8 cellular contexts compared by ENCODE assay signal in genomic region chr15:29270169-29270955, GRCh38. TPM values are rescaled to one million over a fixed set of nuclear protein-coding genes. Genes with fewer than 3 reads are reported as not detected.
A peak's percentile ranks its signal among the peaks of the same experiment; 100 is the strongest.
DNase-seq lines count a peak whose midpoint lies in the region; ATAC-seq and TF ChIP-seq lines count a peak whose summit lies in the region.

No MANE protein-coding gene starts in this region.

- no peaks in the 10 kb centered on the region for H3K9me3 Mint-ChIP-seq in chondrocyte (ENCODE audit: low read depth)

- peaks cover 39% of the 10 kb centered on the region for H3K4me1 Mint-ChIP-seq in chondrocyte (ENCODE audit: low read depth)

- intact Hi-C loops in A673 (cut with micrococcal nuclease; ENCODE audit: unreplicated experiment): no loop called here

- H3K36me3 ChIP-seq in A673 (ENCODE audit: insufficient read depth, low read length, poor library complexity, severe bottlenecking) (no peaks in the 10 kb centered on the region), Peyer's patch (no peaks in the 10 kb centered on the region), mesodermal cell (ENCODE audit: control insufficient read depth, insufficient read depth, low read length) (no peaks in the 10 kb centered on the region)

- TF ChIP-seq CTCF in A673 (conservative IDR thresholded peaks at IDR 0.05; ENCODE audit: low read depth, low read length) (no peak), Peyer's patch (IDR thresholded peaks at IDR 0.05) (no peak), chondrocyte (IDR thresholded peaks at IDR 0.05) (no peak)

- no peak for TF ChIP-seq POLR2A in Peyer's patch (IDR thresholded peaks at IDR 0.05)

- DNase-seq in A673 (ENCODE audit: low spot score) (no peak), Peyer's patch (no peak), chondrocyte (ENCODE audit: low spot score) (no peak), SW480 (ENCODE audit: low spot score) (no peak), OCI-M2 (lab: John Stamatoyannopoulos, UW; ENCODE audit: unreplicated experiment) (no peak)

- H3K27me3 Mint-ChIP-seq in chondrocyte (ENCODE audit: low read depth): no peaks in the 10 kb centered on the region

- H3K4me3 Mint-ChIP-seq in chondrocyte (ENCODE audit: unreplicated experiment): peak overlapping the region; percentile 90

- CTCF ChIA-PET in A673 (lab: Charles Lee): no interaction called here

- WGBS in mesodermal cell (ENCODE audit: insufficient coverage in 2 of 2), 2 experiments: 26 to 35% methylated on average over 2 to 4 of the region's 8 CpGs

- POLR2A ChIA-PET in A673 (lab: Charles Lee; ENCODE audit: low non-redundant PET): no interaction called here

- H3K4me1 ChIP-seq in A673 (ENCODE audit: insufficient read depth, low read length, poor library complexity, severe bottlenecking): peaks cover 7% of the 10 kb centered on the region
- peaks cover 0 to 16% (median 2%) of the 10 kb centered on the region in 4 donors for H3K4me1 ChIP-seq in Peyer's patch
- H3K4me1 ChIP-seq in mesodermal cell (ENCODE audit: control insufficient read depth, insufficient read depth, low read length, poor library complexity, severe bottlenecking): peaks cover 5% of the 10 kb centered on the region

- H3K4me3 ChIP-seq in A673 (ENCODE audit: low read depth, low read length, poor library complexity, severe bottlenecking) (peak overlapping the region; percentile 87), Peyer's patch (peak overlapping the region; percentile 86 to 96 (median 93)), mesodermal cell (ENCODE audit: extremely low read depth, insufficient read depth, low read length, poor library complexity, severe bottlenecking) (peak overlapping the region; percentile 86)

- no peaks in the 10 kb centered on the region for H3K36me3 Mint-ChIP-seq in chondrocyte (ENCODE audit: low read depth)

- BruUV-seq in A673 (replicated peaks; lab: Mats Ljungman, UMichigan): no TSS peak

- ATAC-seq in GM18508 (IDR thresholded peaks at IDR 0.05; ENCODE audit: insufficient read depth, unreplicated experiment): peak; percentile 15
- ATAC-seq in HG02970 (IDR thresholded peaks at IDR 0.05; ENCODE audit: low FRiP score, unreplicated experiment): peak; percentile 25

- H3K27me3 ChIP-seq in A673 (replicated peaks; ENCODE audit: insufficient read depth, low read depth, low read length, poor library complexity) (no peaks in the 10 kb centered on the region), Peyer's patch (no peaks in the 10 kb centered on the region)

- peak overlapping the region; percentile 86 for H3K27ac ChIP-seq in A673 (ENCODE audit: low read depth, low read length, poor library complexity, severe bottlenecking)
- peak overlapping the region; percentile 87 to 97 (median 96) for H3K27ac ChIP-seq in Peyer's patch
- peak overlapping the region; percentile 66 for H3K27ac ChIP-seq in mesodermal cell (ENCODE audit: low read depth, low read length, severe bottlenecking)

- H3K27ac Mint-ChIP-seq in chondrocyte (ENCODE audit: unreplicated experiment): peak overlapping the region; percentile 96

- H3K9me3 ChIP-seq in A673 (ENCODE audit: low read depth, low read length, poor library complexity, severe bottlenecking) (no peaks in the 10 kb centered on the region), Peyer's patch (no peaks in the 10 kb centered on the region), mesodermal cell (ENCODE audit: control insufficient read depth, low read length) (no peaks in the 10 kb centered on the region)

RNA-seq across cellular contexts. Expression of gene NSMCE3, which starts 0.7 kb away (rescaled TPM):
- total RNA-seq in A673 (2021) (7.2 and 8.0 TPM in 2 replicates), Peyer's patch (1 to 10 TPM; 2.5 to 5.1 (median 3.7) TPM), chondrocyte (9.2 to 9.5 TPM (median 9.4 TPM) in 3 replicates)
- polyA plus RNA-seq in mesodermal cell (2013, experiment 1 of 2): 11.4 TPM
- polyA plus RNA-seq in mesodermal cell (2013, experiment 2 of 2): 11.5 TPM
